12 cellular contexts compared by ENCODE assay signal in the genomic region with DNA sequence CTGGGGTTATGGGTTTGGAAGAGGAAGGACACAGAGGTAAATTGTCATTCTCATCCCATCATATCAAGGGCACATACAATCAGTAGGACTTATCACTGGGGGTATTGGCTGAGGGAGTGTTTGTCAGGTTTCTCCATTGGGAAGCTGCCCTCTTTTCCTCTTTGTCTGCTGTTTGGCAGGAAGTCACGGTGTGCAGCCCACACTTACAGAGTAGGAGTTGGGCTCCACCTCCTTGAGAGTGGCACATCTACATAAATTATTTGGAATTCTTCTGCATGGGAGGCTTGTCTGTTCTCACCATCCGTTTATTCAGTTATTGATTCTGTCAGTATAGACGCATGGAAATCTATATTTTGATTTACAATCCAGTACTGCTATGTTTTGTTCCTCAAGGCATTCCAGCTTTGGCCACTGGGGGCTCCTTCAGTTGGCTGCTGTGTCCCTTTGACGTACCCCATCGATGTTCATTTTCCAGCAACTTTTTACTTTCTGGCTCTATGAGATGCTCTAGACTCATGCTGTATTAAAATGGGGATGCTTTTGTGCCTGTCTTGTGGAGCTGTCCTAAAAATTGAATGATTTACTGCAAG.
DNase-seq lines count a peak whose midpoint lies in the region; TF ChIP-seq lines count a peak whose summit lies in the region.
"Had no signal": no experiment of that assay in that cellular context is flagged by ENCODE, and none has a peak within 500 bp of the region (broad histone marks: within the 10 kb centered on the region; RNA-seq: fewer than 3 reads in every experiment).

No MANE protein-coding gene starts in this region.

- H3K79me2 ChIP-seq in OCI-LY3 (ENCODE audit: low read length), result no peaks in the 10 kb centered on the region

- TF ChIP-seq CTCF in GM12874 (IDR thresholded peaks at IDR 0.05; ENCODE audit: insufficient read depth, low read depth, low read length) (peak; percentile 32; the same call in 1 of the 2 replicates), OCI-LY3 (IDR thresholded peaks at IDR 0.05; ENCODE audit: low read depth, low read length) (peak; percentile 25), epithelial cell of esophagus (IDR thresholded peaks at IDR 0.05; ENCODE audit: insufficient read depth, low read depth, low read length, missing control alignments) (peak; percentile 43), retinal pigment epithelial cell (conservative IDR thresholded peaks at IDR 0.05; ENCODE audit: low read depth, low read length) (peak; percentile 53)

- no peak overlapping the region for H3K27ac ChIP-seq in OCI-LY3 (ENCODE audit: low read length)
- H3K27ac ChIP-seq: pancreas had no signal

- no peak overlapping the region for H3K4me3 ChIP-seq in OCI-LY3 (ENCODE audit: low read length)
- H3K4me3 ChIP-seq in epithelial cell of esophagus (ENCODE audit: low read length), result no peak overlapping the region
- no peak overlapping the region for H3K4me3 ChIP-seq in retinal pigment epithelial cell (ENCODE audit: low read length)
- H3K4me3 ChIP-seq: pancreas had no signal

- H3K4me1 ChIP-seq in OCI-LY3 (ENCODE audit: low read length), result no peaks in the 10 kb centered on the region

- no peak overlapping the region for H3K4me2 ChIP-seq in OCI-LY3 (ENCODE audit: low read length)

- no peaks in the 10 kb centered on the region for H3K36me3 ChIP-seq in OCI-LY3 (replicated peaks; ENCODE audit: low read depth, low read length)
- H3K36me3 ChIP-seq: pancreas had no signal

- H3K9me3 ChIP-seq in OCI-LY3 (ENCODE audit: insufficient read depth, low read length), result no peaks in the 10 kb centered on the region
- H3K9me3 ChIP-seq: pancreas had no signal

- H3K27me3 ChIP-seq in OCI-LY3 (ENCODE audit: low read depth, low read length), result peaks cover 52% of the 10 kb centered on the region
- H3K27me3 ChIP-seq: pancreas had no signal

- DNase-seq in epithelial cell of esophagus (ENCODE audit: low read depth), result no peak
- DNase-seq in retinal pigment epithelial cell (ENCODE audit: low read depth), result no peak
- DNase-seq in NOMO-1 (lab: John Stamatoyannopoulos, UW; ENCODE audit: unreplicated experiment in 2 of 2), result no peak
- DNase-seq in GM19238 (ENCODE audit: insufficient read length, low spot score), result no peak
- no peak for DNase-seq in activated naive CD4-positive, alpha-beta T cell treated with anti-CD3 and anti-CD28 coated beads, Interleukin-2, amount 50 U/mL, for 16 hours
- DNase-seq: activated gamma-delta T cell treated with Interleukin-2 at 50 U/mL for 16 hours, left ventricle myocardium superior, NCI-H1092, NCI-H526 treated with DMSO at 0.1 percent for 48 hours, pancreas had no signal

- H2AFZ ChIP-seq in OCI-LY3 (ENCODE audit: low read depth, low read length), result no peak overlapping the region

- no peaks in the 10 kb centered on the region; the same call in 1 of the 2 replicates for H4K20me1 ChIP-seq in OCI-LY3 (ENCODE audit: insufficient read depth, low read length)

- H3K9ac ChIP-seq in OCI-LY3 (ENCODE audit: low read length), result no peak overlapping the region
